Comparison of ENCODE assay signal across 9 cellular contexts in the genomic region with DNA sequence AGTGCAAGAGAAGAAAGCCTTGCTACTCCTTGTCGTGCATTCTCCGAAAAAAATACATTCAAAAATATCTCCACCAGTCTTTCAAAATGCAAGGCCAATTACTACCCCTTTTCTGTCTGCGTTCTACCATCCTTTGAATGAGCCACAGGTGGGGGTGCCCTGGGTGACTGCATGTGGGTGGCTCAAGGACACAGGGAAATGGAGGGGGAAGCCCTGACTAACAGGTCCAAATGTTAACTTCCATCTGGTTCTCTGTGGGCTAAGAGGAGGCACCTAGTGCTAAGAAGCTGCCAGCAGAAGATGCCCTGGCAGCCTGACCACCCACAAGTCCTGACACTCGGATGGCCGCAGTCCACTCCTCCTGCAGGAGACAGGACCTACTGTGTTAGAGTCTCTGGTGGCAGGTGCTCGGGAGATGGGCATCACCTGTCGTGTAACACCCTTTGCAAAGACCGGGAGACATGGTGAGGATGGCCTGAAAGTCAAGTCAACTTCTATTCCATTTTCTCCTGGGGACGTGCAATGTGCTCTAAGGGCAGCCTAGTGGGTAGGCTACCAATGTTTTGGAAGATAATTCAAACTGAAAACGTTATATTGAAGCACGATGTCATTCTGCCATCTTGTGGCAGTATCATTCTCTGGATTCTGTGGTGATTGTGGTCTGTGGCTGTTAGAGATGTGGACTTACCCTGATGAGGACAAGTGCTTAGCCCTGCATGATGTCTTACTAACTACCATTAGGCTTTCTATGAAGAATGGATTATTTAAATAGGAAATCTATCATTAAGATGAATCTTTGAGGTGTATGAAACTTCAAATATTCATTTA. TPM values are rescaled to one million over a fixed set of nuclear protein-coding genes. Genes with fewer than 3 reads are reported as not detected.
DNase-seq lines count a peak whose midpoint lies in the region; ATAC-seq, FAIRE-seq and TF ChIP-seq lines count a peak whose summit lies in the region.
"Had no signal": no experiment of that assay in that cellular context is flagged by ENCODE, and none has a peak within 500 bp of the region (broad histone marks: within the 10 kb centered on the region; RNA-seq: fewer than 3 reads in every experiment).

No MANE protein-coding gene starts in this region.

- DNase-seq in AG04450 (ENCODE audit: low read depth, low spot score): no peak
- DNase-seq in GM12865 (ENCODE audit: low read depth): peak; percentile 78
- DNase-seq in HEK293T (ENCODE audit: extremely low spot score): peak; percentile 23
- DNase-seq in MV-4-11 (lab: John Stamatoyannopoulos, UW): peak; percentile 80
- DNase-seq in activated CD8-positive, alpha-beta T cell treated with anti-CD3 and anti-CD28 coated beads for 36 hours: peak; percentile 61
- DNase-seq in glomerular visceral epithelial cell (ENCODE audit: extremely low spot score): peak; percentile 41
- DNase-seq in small intestine: peak; percentile 46
- DNase-seq in prostate gland (ENCODE audit: low spot score): no peak

- peak; percentile 61 for TF ChIP-seq CTCF in AG04450 (IDR thresholded peaks at IDR 0.05; ENCODE audit: low read depth, low read length)
- TF ChIP-seq CTCF in GM12865 (IDR thresholded peaks at IDR 0.05; ENCODE audit: insufficient read depth, low read depth, low read length, missing control alignments): peak; percentile 56
- peak; percentile 42 for TF ChIP-seq CTCF in activated CD8-positive, alpha-beta T cell treated with anti-CD3 and anti-CD28 coated beads for 36 hours (IDR thresholded peaks at IDR 0.05)
- TF ChIP-seq CTCF in prostate gland (IDR thresholded peaks at IDR 0.05): peak in 2 of 4 experiments; percentile 40 to 43

- 53 to 67% (median 62%) methylated on average over 11 of the region's 11 CpGs for WGBS in small intestine, 3 donors
- 76% methylated on average over 11 of the region's 11 CpGs for WGBS in prostate gland

- no peaks in the 10 kb centered on the region for H3K36me3 Mint-ChIP-seq in activated CD8-positive, alpha-beta T cell treated with anti-CD3 and anti-CD28 coated beads for 36 hours (ENCODE audit: low read depth)

- intact Hi-C loops in activated CD8-positive, alpha-beta T cell treated with anti-CD3 and anti-CD28 coated beads for 36 hours (cut with micrococcal nuclease): loop anchor here (5.0 to 10.0 kb wide), 2 partner anchors 79 to 247 kb away; a partner anchor contains a TSS
- intact Hi-C loops in prostate gland (cut with DNase I): loop anchor here (2.0 kb wide), 1 partner anchor 79 kb away; no protein-coding TSS in a partner anchor

- CTCF ChIA-PET in AG04450 (lab: Charles Lee): interaction anchor here (0.7 to 6.2 kb wide), 10 partner anchors 9 to 252 kb away, joined by 3 to 119 read pairs (median 4); no protein-coding TSS in a partner anchor
- CTCF ChIA-PET in HEK293T (lab: Yijun Ruan, JAX): interaction anchor here (1.1 kb wide), 1 partner anchor 78 kb away, joined by 6 read pairs; no protein-coding TSS in a partner anchor
- CTCF ChIA-PET in activated CD8-positive, alpha-beta T cell treated with anti-CD3 and anti-CD28 coated beads for 36 hours (lab: Charles Lee): interaction anchor here (0.7 to 2.4 kb wide), 9 partner anchors 8 to 250 kb away, joined by 3 to 9 read pairs (median 4); a partner anchor contains a TSS

- peaks cover 7% of the 10 kb centered on the region for H3K27me3 ChIP-seq in AG04450 (ENCODE audit: control insufficient read depth, insufficient read depth, low read length)
- H3K27me3 ChIP-seq in small intestine (ENCODE audit: control insufficient read depth in 2 of 2, insufficient read depth in 2 of 2, low read length in 2 of 2): no peaks in the 10 kb centered on the region
- no peaks in the 10 kb centered on the region for H3K27me3 ChIP-seq in prostate gland (replicated peaks; ENCODE audit: insufficient read depth)

- POLR2A ChIA-PET in AG04450 (lab: Yijun Ruan, JAX) (no interaction called here), HEK293T (lab: Yijun Ruan, JAX) (no interaction called here)
- POLR2A ChIA-PET in activated CD8-positive, alpha-beta T cell treated with anti-CD3 and anti-CD28 coated beads for 36 hours (lab: Charles Lee): no interaction called here

- no peak for FAIRE-seq in small intestine (lab: Jason Lieb, UNC)
- FAIRE-seq: islet of Langerhans had no signal

- no peak for TF ChIP-seq POLR2A in prostate gland (IDR thresholded peaks at IDR 0.05)

- H3K36me3 ChIP-seq in small intestine (ENCODE audit: control insufficient read depth in 2 of 2, insufficient read depth in 2 of 2, low read length in 2 of 2): no peaks in the 10 kb centered on the region
- H3K36me3 ChIP-seq in prostate gland: no peaks in the 10 kb centered on the region

- ATAC-seq in activated CD8-positive, alpha-beta T cell treated with anti-CD3 and anti-CD28 coated beads for 36 hours: peak; percentile 92

- peaks cover 5% of the 10 kb centered on the region for H3K4me1 Mint-ChIP-seq in activated CD8-positive, alpha-beta T cell treated with anti-CD3 and anti-CD28 coated beads for 36 hours (ENCODE audit: low read depth)

- H3K4me1 ChIP-seq in small intestine (ENCODE audit: control insufficient read depth in 2 of 2, insufficient read depth in 1 of 2, low read depth in 1 of 2, low read length in 1 of 2) (no peaks in the 10 kb centered on the region), prostate gland (replicated peaks) (no peaks in the 10 kb centered on the region)

- no peak overlapping the region for H3K27ac ChIP-seq in AG04450 (ENCODE audit: low read depth, low read length)
- H3K27ac ChIP-seq in small intestine (ENCODE audit: low read depth in 1 of 2, low read length in 1 of 2): no peak overlapping the region
- H3K27ac ChIP-seq in prostate gland: no peak overlapping the region

- H3K4me3 ChIP-seq in AG04450 (ENCODE audit: low read depth, low read length) (no peak overlapping the region), GM12865 (ENCODE audit: low read depth, low read length) (no peak overlapping the region), small intestine (ENCODE audit: low read depth in 1 of 2, low read length in 2 of 2) (no peak overlapping the region), prostate gland (no peak overlapping the region)

- H3K9me3 Mint-ChIP-seq in activated CD8-positive, alpha-beta T cell treated with anti-CD3 and anti-CD28 coated beads for 36 hours: peaks cover 9% of the 10 kb centered on the region

- H3K9me3 ChIP-seq in AG04450 (ENCODE audit: control insufficient read depth, insufficient read depth, low read length) (peaks cover 3% of the 10 kb centered on the region; the same call in 1 of the 2 replicates), small intestine (ENCODE audit: control insufficient read depth, low read depth) (no peaks in the 10 kb centered on the region), prostate gland (no peaks in the 10 kb centered on the region)

- no peak overlapping the region for H3K27ac Mint-ChIP-seq in activated CD8-positive, alpha-beta T cell treated with anti-CD3 and anti-CD28 coated beads for 36 hours

- H3K27me3 Mint-ChIP-seq in activated CD8-positive, alpha-beta T cell treated with anti-CD3 and anti-CD28 coated beads for 36 hours: no peaks in the 10 kb centered on the region

- H3K4me3 Mint-ChIP-seq in activated CD8-positive, alpha-beta T cell treated with anti-CD3 and anti-CD28 coated beads for 36 hours: no peak overlapping the region

TF ChIP-seq in HEK293T, 16 proteins besides CTCF, POLR2A, EP300 and RAD21:
- no peak for TF ChIP-seq BHLHE40 (IDR thresholded peaks at IDR 0.05; ENCODE audit: borderline replicate concordance)
- TF ChIP-seq NFRKB (IDR thresholded peaks at IDR 0.05): no peak
- TF ChIP-seq ELF4 (IDR thresholded peaks at IDR 0.05): no peak
- no peak for TF ChIP-seq SP1 (IDR thresholded peaks at IDR 0.05)
- TF ChIP-seq SUZ12 (IDR thresholded peaks at IDR 0.05): no peak
- no peak for TF ChIP-seq ARNT (IDR thresholded peaks at IDR 0.05)

RNA-seq across cellular contexts. Expression of a gene that starts 27.4 kb away (rescaled TPM):
- polyA plus RNA-seq in AG04450 (2011; rRNA removed): 40.9 and 59.4 TPM in 2 replicates
- polyA minus RNA-seq in AG04450 (2011; rRNA and poly(A)+ RNA removed): 151 and 174 TPM in 2 replicates
- total RNA-seq in activated CD8-positive, alpha-beta T cell treated with anti-CD3 and anti-CD28 coated beads for 36 hours: 10 to 100 TPM; 81.7 to 82.4 TPM
- 10 to 100 TPM in 1 of 3 donors, 1 to 10 TPM in 2; 4.9 to 23.6 (median 5.9) TPM for polyA plus RNA-seq in small intestine
- total RNA-seq in prostate gland: 10 to 100 TPM; 60.3 to 91.3 TPM

RNA-seq across cellular contexts. Expression of a gene that starts 50.7 kb away (rescaled TPM):
- not detected in 2 replicates for polyA plus RNA-seq in AG04450 (2011; rRNA removed)
- polyA minus RNA-seq in AG04450 (2011; rRNA and poly(A)+ RNA removed): not detected in 2 replicates
- total RNA-seq in activated CD8-positive, alpha-beta T cell treated with anti-CD3 and anti-CD28 coated beads for 36 hours: not detected
- polyA plus RNA-seq in small intestine: not detected
- under 1 TPM in 1 of 2 donors, not detected in 1; 0.17 TPM for total RNA-seq in prostate gland

Comparison
In these comparisons a context has a peak if more than half of its experiments do, and no peak if none do; other contexts are left out.
1. DNase-seq: peak in GM12865 (single experiment), HEK293T (single experiment), MV-4-11 (single experiment), activated CD8-positive, alpha-beta T cell treated with anti-CD3 and anti-CD28 coated beads for 36 hours (single experiment), glomerular visceral epithelial cell (single experiment) and small intestine (single experiment); none in AG04450 (single experiment) and prostate gland (single experiment).